Comparison of ENCODE assay signal across 17 cellular contexts in genomic region chr5:5739490-5739945, GRCh38.
A peak's percentile ranks its signal among the peaks of the same experiment; 100 is the strongest.
DNase-seq lines count a peak whose midpoint lies in the region; ATAC-seq and TF ChIP-seq lines count a peak whose summit lies in the region.
"Had no signal": no experiment of that assay in that cellular context is flagged by ENCODE, and none has a peak within 500 bp of the region (broad histone marks: within the 10 kb centered on the region; RNA-seq: fewer than 3 reads in every experiment).

No MANE protein-coding gene starts in this region.

- H3K27ac Mint-ChIP-seq in IgD-negative memory B cell (peak overlapping the region; percentile 8 to 75 (median 20)), T-helper 17 cell (no peak overlapping the region)
- no peak overlapping the region for H3K27ac Mint-ChIP-seq in activated T-helper 1 cell treated with anti-CD3 and anti-CD28 coated beads, Interleukin-12 subunit alpha, Interleukin-12 subunit beta, Interleukin-2, Interleukin-4 antibody, amounts not matched to agents 30 ng/mL and 10 ng/mL and 1 ng/mL, durations not matched to agents 14 hours and 24 hours and 36 hours
- H3K27ac Mint-ChIP-seq: activated CD4-positive, alpha-beta T cell treated with anti-CD3 and anti-CD28 coated beads for 36 hours; activated naive CD8-positive, alpha-beta T cell treated with anti-CD3 and anti-CD28 coated beads, Interleukin-2, amount 10 ng/mL, durations not matched to agents 7 days and 5 days had no signal

- no peaks in the 10 kb centered on the region for H3K79me2 ChIP-seq in PC-9 (ENCODE audit: low read depth)
- H3K79me2 ChIP-seq: hepatocyte had no signal

- no peaks in the 10 kb centered on the region for H3F3A ChIP-seq in PC-9 (ENCODE audit: insufficient read depth, low read depth)

- H3K9me3 ChIP-seq in PC-9 (ENCODE audit: insufficient read depth, low read depth) = peaks cover 9% of the 10 kb centered on the region
- H3K9me3 ChIP-seq in T-helper 17 cell (ENCODE audit: control insufficient read depth, low read length, poor library complexity, severe bottlenecking) = no peaks in the 10 kb centered on the region

- H4K20me1 ChIP-seq in PC-9 (ENCODE audit: insufficient read depth) = no peaks in the 10 kb centered on the region

- no peak overlapping the region for H2AFZ ChIP-seq in PC-9
- H2AFZ ChIP-seq: hepatocyte had no signal

- H3K4me1 Mint-ChIP-seq in IgD-negative memory B cell (peaks cover 49 to 51% (median 51%) of the 10 kb centered on the region in 3 donors), T-helper 17 cell (no peaks in the 10 kb centered on the region)
- no peaks in the 10 kb centered on the region for H3K4me1 Mint-ChIP-seq in activated T-helper 1 cell treated with anti-CD3 and anti-CD28 coated beads, Interleukin-12 subunit alpha, Interleukin-12 subunit beta, Interleukin-2, Interleukin-4 antibody, amounts not matched to agents 30 ng/mL and 10 ng/mL and 1 ng/mL, durations not matched to agents 14 hours and 24 hours and 36 hours (ENCODE audit: low read depth)
- H3K4me1 Mint-ChIP-seq: activated CD4-positive, alpha-beta T cell treated with anti-CD3 and anti-CD28 coated beads for 36 hours; activated naive CD8-positive, alpha-beta T cell treated with anti-CD3 and anti-CD28 coated beads, Interleukin-2, amount 10 ng/mL, durations not matched to agents 7 days and 5 days had no signal

- POLR2A ChIA-PET in PC-9 (lab: Charles Lee; ENCODE audit: unreplicated experiment) = no interaction called here

- peak overlapping the region in 3 of 4 donors; percentile 58 to 91 (median 75) for H3K4me3 Mint-ChIP-seq in IgD-negative memory B cell
- H3K4me3 Mint-ChIP-seq in activated T-helper 1 cell treated with anti-CD3 and anti-CD28 coated beads, Interleukin-12 subunit alpha, Interleukin-12 subunit beta, Interleukin-2, Interleukin-4 antibody, amounts not matched to agents 30 ng/mL and 10 ng/mL and 1 ng/mL, durations not matched to agents 14 hours and 24 hours and 36 hours = no peak overlapping the region
- no peak overlapping the region for H3K4me3 Mint-ChIP-seq in T-helper 17 cell
- H3K4me3 Mint-ChIP-seq: activated CD4-positive, alpha-beta T cell treated with anti-CD3 and anti-CD28 coated beads for 36 hours; activated naive CD8-positive, alpha-beta T cell treated with anti-CD3 and anti-CD28 coated beads, Interleukin-2, amount 10 ng/mL, durations not matched to agents 7 days and 5 days had no signal

- H3K9me2 ChIP-seq in PC-9 (ENCODE audit: insufficient read depth) = no peaks in the 10 kb centered on the region

- H3K36me3 Mint-ChIP-seq in IgD-negative memory B cell (peaks cover 2% of the 10 kb centered on the region), T-helper 17 cell (ENCODE audit: low read depth) (no peaks in the 10 kb centered on the region)
- H3K36me3 Mint-ChIP-seq in activated T-helper 1 cell treated with anti-CD3 and anti-CD28 coated beads, Interleukin-12 subunit alpha, Interleukin-12 subunit beta, Interleukin-2, Interleukin-4 antibody, amounts not matched to agents 30 ng/mL and 10 ng/mL and 1 ng/mL, durations not matched to agents 14 hours and 24 hours and 36 hours (ENCODE audit: low read depth) = no peaks in the 10 kb centered on the region
- H3K36me3 Mint-ChIP-seq: activated naive CD8-positive, alpha-beta T cell treated with anti-CD3 and anti-CD28 coated beads, Interleukin-2, amount 10 ng/mL, durations not matched to agents 7 days and 5 days had no signal

- ATAC-seq in GM18517 (IDR thresholded peaks at IDR 0.05; ENCODE audit: unreplicated experiment) (peak; percentile 39), GM19452 (IDR thresholded peaks at IDR 0.05; ENCODE audit: unreplicated experiment) (peak; percentile 21), HG02938 (IDR thresholded peaks at IDR 0.05; ENCODE audit: unreplicated experiment) (peak; percentile 10), T-helper 17 cell (no peak)
- ATAC-seq: activated CD4-positive, alpha-beta T cell treated with anti-CD3 and anti-CD28 coated beads for 36 hours; sciatic nerve had no signal

- H3K4me3 ChIP-seq in PC-9 = no peak overlapping the region
- H3K4me3 ChIP-seq: hepatocyte, thoracic aorta had no signal

- no peak overlapping the region for H3K4me2 ChIP-seq in PC-9
- H3K4me2 ChIP-seq: hepatocyte had no signal

- no peaks in the 10 kb centered on the region for H3K27me3 ChIP-seq in PC-9 (ENCODE audit: insufficient read depth, low read depth)
- H3K27me3 ChIP-seq: hepatocyte had no signal

- CTCF ChIA-PET in PC-9 (lab: Charles Lee) = no interaction called here

- H3K4me1 ChIP-seq in PC-9 (replicated peaks; ENCODE audit: insufficient read depth) = no peaks in the 10 kb centered on the region

- no TSS peak for BruUV-seq in PC-9 (replicated peaks; lab: Mats Ljungman, UMichigan)

- DNase-seq in cerebellar cortex (ENCODE audit: low spot score) (no peak), PC-9 (no peak), T-helper 17 cell (no peak)
- no peak for DNase-seq in activated T-helper 1 cell treated with anti-CD3 and anti-CD28 coated beads, Interleukin-12 subunit alpha, Interleukin-12 subunit beta, Interleukin-2, Interleukin-4 antibody, amounts not matched to agents 30 ng/mL and 10 ng/mL and 1 ng/mL, durations not matched to agents 14 hours and 24 hours and 36 hours (ENCODE audit: low spot score)
- DNase-seq: activated CD4-positive, alpha-beta T cell treated with anti-CD3 and anti-CD28 coated beads for 36 hours; activated naive CD8-positive, alpha-beta T cell treated with anti-CD3 and anti-CD28 coated beads, Interleukin-2, amount 10 ng/mL, durations not matched to agents 7 days and 5 days; HCEC 1CT; NK-92 treated with Interleukin-12 subunit alpha and Interleukin-12 subunit beta, amount 100 ng/mL, for 24 hours; SHP77; T-helper 9 cell had no signal

- no peaks in the 10 kb centered on the region for H3K27me3 Mint-ChIP-seq in IgD-negative memory B cell
- no peaks in the 10 kb centered on the region for H3K27me3 Mint-ChIP-seq in activated T-helper 1 cell treated with anti-CD3 and anti-CD28 coated beads, Interleukin-12 subunit alpha, Interleukin-12 subunit beta, Interleukin-2, Interleukin-4 antibody, amounts not matched to agents 30 ng/mL and 10 ng/mL and 1 ng/mL, durations not matched to agents 14 hours and 24 hours and 36 hours (ENCODE audit: insufficient read depth)
- peaks cover 5% of the 10 kb centered on the region for H3K27me3 Mint-ChIP-seq in T-helper 17 cell
- H3K27me3 Mint-ChIP-seq: activated naive CD8-positive, alpha-beta T cell treated with anti-CD3 and anti-CD28 coated beads, Interleukin-2, amount 10 ng/mL, durations not matched to agents 7 days and 5 days had no signal

- intact Hi-C loops in activated T-helper 1 cell treated with anti-CD3 and anti-CD28 coated beads, Interleukin-12 subunit alpha, Interleukin-12 subunit beta, Interleukin-2, Interleukin-4 antibody, amounts not matched to agents 30 ng/mL and 10 ng/mL and 1 ng/mL, durations not matched to agents 14 hours and 24 hours and 36 hours (cut with micrococcal nuclease) = no loop called here
- intact Hi-C loops in PC-9 (cut with micrococcal nuclease; ENCODE audit: unreplicated experiment) = no loop called here

- peaks cover 4 to 6% (median 5%) of the 10 kb centered on the region in 3 donors for H3K9me3 Mint-ChIP-seq in IgD-negative memory B cell
- H3K9me3 Mint-ChIP-seq in activated T-helper 1 cell treated with anti-CD3 and anti-CD28 coated beads, Interleukin-12 subunit alpha, Interleukin-12 subunit beta, Interleukin-2, Interleukin-4 antibody, amounts not matched to agents 30 ng/mL and 10 ng/mL and 1 ng/mL, durations not matched to agents 14 hours and 24 hours and 36 hours = peaks cover 5% of the 10 kb centered on the region

- no peaks in the 10 kb centered on the region for H3K36me3 ChIP-seq in PC-9 (ENCODE audit: low read depth)
- H3K36me3 ChIP-seq: thoracic aorta had no signal

- TF ChIP-seq CTCF in PC-9 (conservative IDR thresholded peaks at IDR 0.05) = no peak

- no peak overlapping the region for H3K27ac ChIP-seq in PC-9
- H3K27ac ChIP-seq: hepatocyte, thoracic aorta had no signal

Comparison
In these comparisons a context has a peak if more than half of its experiments do, and no peak if none do; other contexts are left out.
1. H3K27ac Mint-ChIP-seq: peak in IgD-negative memory B cell (3 of 3); none in activated T-helper 1 cell treated with anti-CD3 and anti-CD28 coated beads, Interleukin-12 subunit alpha, Interleukin-12 subunit beta, Interleukin-2, Interleukin-4 antibody, amounts not matched to agents 30 ng/mL and 10 ng/mL and 1 ng/mL, durations not matched to agents 14 hours and 24 hours and 36 hours (single experiment) and T-helper 17 cell (single experiment).
2. H3K4me3 Mint-ChIP-seq: peak in IgD-negative memory B cell (3 of 4); none in activated T-helper 1 cell treated with anti-CD3 and anti-CD28 coated beads, Interleukin-12 subunit alpha, Interleukin-12 subunit beta, Interleukin-2, Interleukin-4 antibody, amounts not matched to agents 30 ng/mL and 10 ng/mL and 1 ng/mL, durations not matched to agents 14 hours and 24 hours and 36 hours (single experiment) and T-helper 17 cell (single experiment).